In genomic region chr2:64462940-64463339, GRCh38 we compare ENCODE assay signal across 28 cellular contexts. TPM values are rescaled to one million over a fixed set of nuclear protein-coding genes. Genes with fewer than 3 reads are reported as not detected.
A peak's percentile ranks its signal among the peaks of the same experiment; 100 is the strongest.
DNase-seq lines count a peak whose midpoint lies in the region; ATAC-seq and TF ChIP-seq lines count a peak whose summit lies in the region.
"Had no signal": no experiment of that assay in that cellular context is flagged by ENCODE, and none has a peak within 500 bp of the region (broad histone marks: within the 10 kb centered on the region; RNA-seq: fewer than 3 reads in every experiment).

No MANE protein-coding gene starts in this region.

- H3K4me3 Mint-ChIP-seq in type B pancreatic cell = no peak overlapping the region
- H3K4me3 Mint-ChIP-seq: activated CD4-positive, alpha-beta T cell treated with anti-CD3 and anti-CD28 coated beads, Interleukin-2, amount 10 ng/mL, durations not matched to agents 7 days and 5 days; activated T-cell treated with anti-CD3 and anti-CD28 coated beads, Interleukin-2, amount 50 U/mL, for 4 hours; CD14-positive monocyte; naive thymus-derived CD8-positive, alpha-beta T cell; WTC11 had no signal

- TF ChIP-seq CTCF in fibroblast of the aortic adventitia (IDR thresholded peaks at IDR 0.05; ENCODE audit: insufficient read depth, low read length) (no peak), gastrocnemius medialis (IDR thresholded peaks at IDR 0.05 in 4 of 5, conservative IDR thresholded peaks at IDR 0.05 in 1 of 5) (no peak), type B pancreatic cell (conservative IDR thresholded peaks at IDR 0.05) (no peak)

- H3K4me1 ChIP-seq in gastrocnemius medialis = peaks cover 28 to 49% of the 10 kb centered on the region in 2 donors
- peaks cover 4% of the 10 kb centered on the region for H3K4me1 ChIP-seq in SJCRH30
- H3K4me1 ChIP-seq: colonic mucosa had no signal

- in situ Hi-C loops in gastrocnemius medialis (cut with MboI; ENCODE audit: low sequenced_read_pairs in 4 of 4) = no loop called here

- no peaks in the 10 kb centered on the region for H3K27me3 Mint-ChIP-seq in type B pancreatic cell

- no peak for TF ChIP-seq POLR2A in gastrocnemius medialis (IDR thresholded peaks at IDR 0.05)

- peaks cover 16% of the 10 kb centered on the region for H3K4me1 Mint-ChIP-seq in type B pancreatic cell (ENCODE audit: unreplicated experiment)
- H3K4me1 Mint-ChIP-seq: activated CD4-positive, alpha-beta T cell treated with anti-CD3 and anti-CD28 coated beads, Interleukin-2, amount 10 ng/mL, durations not matched to agents 7 days and 5 days had no signal

- peaks cover 8% of the 10 kb centered on the region for H3K36me3 Mint-ChIP-seq in type B pancreatic cell
- H3K36me3 Mint-ChIP-seq: CD14-positive monocyte; naive thymus-derived CD8-positive, alpha-beta T cell had no signal

- H3K4me3 ChIP-seq in fibroblast of the aortic adventitia (ENCODE audit: low read depth, low read length) (no peak overlapping the region), gastrocnemius medialis (no peak overlapping the region), SJCRH30 (no peak overlapping the region)
- H3K4me3 ChIP-seq: colonic mucosa, GM12878, upper lobe of left lung had no signal

- DNase-seq in EH (ENCODE audit: low read depth) (peak; percentile 39), amniotic epithelial cell (ENCODE audit: low read depth) (peak; percentile 50), fibroblast of the aortic adventitia (ENCODE audit: low read depth) (peak; percentile 64), gastrocnemius medialis (peak in 1 of 2 donors; percentile 21), SJCRH30 (no peak), germinal center (ENCODE audit: low spot score) (no peak), type B pancreatic cell (ENCODE audit: extremely low spot score, unreplicated experiment) (no peak)
- DNase-seq: ACHN; activated CD4-positive, alpha-beta T cell treated with anti-CD3 and anti-CD28 coated beads, Interleukin-2, amount 10 ng/mL, durations not matched to agents 7 days and 5 days; activated T-cell treated with anti-CD3 and anti-CD28 coated beads, Interleukin-2, amount 50 U/mL, for 4 hours; Calu3; colonic mucosa; DMS79 treated with DMSO at 0.1 percent for 48 hours; glutamatergic neuron; GOT3; islet precursor cell; naive thymus-derived CD8-positive, alpha-beta T cell; NCI-H1092; NCI-H1694 treated with DMSO at 0.1 percent for 48 hours; NCI-H2171 treated with DMSO at 0.1 percent for 48 hours; NCI-H526; SHP77; T1000; upper lobe of left lung had no signal

- ATAC-seq in gastrocnemius medialis = peak; percentile 69 to 97
- ATAC-seq in HG02884 (IDR thresholded peaks at IDR 0.05; ENCODE audit: unreplicated experiment) = no peak
- ATAC-seq: activated T-cell treated with anti-CD3 and anti-CD28 coated beads, Interleukin-2, amount 50 U/mL, for 4 hours; GM12878; naive thymus-derived CD8-positive, alpha-beta T cell; WTC11 had no signal

- H3K27me3 ChIP-seq in gastrocnemius medialis = no peaks in the 10 kb centered on the region
- no peaks in the 10 kb centered on the region for H3K27me3 ChIP-seq in SJCRH30
- H3K27me3 ChIP-seq: colonic mucosa, upper lobe of left lung had no signal

- no peak overlapping the region for H3K27ac Mint-ChIP-seq in type B pancreatic cell
- H3K27ac Mint-ChIP-seq: activated CD4-positive, alpha-beta T cell treated with anti-CD3 and anti-CD28 coated beads, Interleukin-2, amount 10 ng/mL, durations not matched to agents 7 days and 5 days; naive thymus-derived CD8-positive, alpha-beta T cell; WTC11 had no signal

- H3K9me3 ChIP-seq in gastrocnemius medialis = no peaks in the 10 kb centered on the region
- no peaks in the 10 kb centered on the region for H3K9me3 ChIP-seq in SJCRH30 (replicated peaks)
- H3K9me3 ChIP-seq: colonic mucosa, upper lobe of left lung had no signal

- no peaks in the 10 kb centered on the region for H3K9me3 Mint-ChIP-seq in type B pancreatic cell
- H3K9me3 Mint-ChIP-seq: activated CD4-positive, alpha-beta T cell treated with anti-CD3 and anti-CD28 coated beads, Interleukin-2, amount 10 ng/mL, durations not matched to agents 7 days and 5 days; activated T-cell treated with anti-CD3 and anti-CD28 coated beads, Interleukin-2, amount 50 U/mL, for 4 hours; CD14-positive monocyte; naive thymus-derived CD8-positive, alpha-beta T cell; WTC11 had no signal

- peak overlapping the region in 1 of 4 donors; percentile 32 for H3K27ac ChIP-seq in gastrocnemius medialis
- no peak overlapping the region for H3K27ac ChIP-seq in SJCRH30
- H3K27ac ChIP-seq: colonic mucosa, upper lobe of left lung had no signal

- intact Hi-C loops in gastrocnemius medialis (cut with DNase I; ENCODE audit: low total_unique reads) = no loop called here

- H3K36me3 ChIP-seq in gastrocnemius medialis = peaks cover 0 to 22% of the 10 kb centered on the region in 2 donors
- peaks cover 4% of the 10 kb centered on the region; the same call in 1 of the 2 replicates for H3K36me3 ChIP-seq in SJCRH30
- H3K36me3 ChIP-seq: colonic mucosa had no signal

RNA-seq across cellular contexts. Expression of gene LGALSL, which starts 9.0 kb away (rescaled TPM):
- total RNA-seq in fibroblast of the aortic adventitia (ENCODE audit: low replicate concordance) (5.0 and 11.0 TPM in 2 replicates), gastrocnemius medialis (10 to 100 TPM in 1 of 4 donors, 1 to 10 TPM in 3; 3.8 to 19.6 (median 6.5) TPM), type B pancreatic cell (ENCODE audit: low replicate concordance) (19.2 and 20.3 TPM in 2 replicates)
- 11.3 and 14.9 TPM in 2 replicates for total RNA-seq in SJCRH30 (2014; rRNA removed; shearing (Covaris generic))

Comparison
In these comparisons a context has a peak if more than half of its experiments do, and no peak if none do; other contexts are left out.
1. DNase-seq: peak in EH (single experiment), amniotic epithelial cell (single experiment) and fibroblast of the aortic adventitia (single experiment); none in SJCRH30 (0 of 2), germinal center (single experiment) and type B pancreatic cell (single experiment).